In genomic region chr3:177478170-177478859, GRCh38 we compare ENCODE assay signal across 9 cellular contexts.
DNase-seq lines count a peak whose midpoint lies in the region; ATAC-seq, FAIRE-seq and TF ChIP-seq lines count a peak whose summit lies in the region.
"Had no signal": no experiment of that assay in that cellular context is flagged by ENCODE, and none has a peak within 500 bp of the region (broad histone marks: within the 10 kb centered on the region; RNA-seq: fewer than 3 reads in every experiment).

No MANE protein-coding gene starts in this region.

- H3K36me3 ChIP-seq in heart left ventricle: no peaks in the 10 kb centered on the region
- H3K36me3 ChIP-seq in gastrocnemius medialis: no peaks in the 10 kb centered on the region
- H3K36me3 ChIP-seq: cardiac muscle cell had no signal

- H3K27me3 ChIP-seq in heart left ventricle (no peaks in the 10 kb centered on the region), gastrocnemius medialis (no peaks in the 10 kb centered on the region)
- H3K27me3 ChIP-seq: cardiac muscle cell had no signal

- H3K4me3 Mint-ChIP-seq in natural killer cell treated with Interleukin-12 subunit alpha and Interleukin-12 subunit beta and Interleukin-15 and Interleukin-18, amount 100 ng/mL, for 72 hours: no peak overlapping the region
- no peak overlapping the region for H3K4me3 Mint-ChIP-seq in activated CD4-positive, alpha-beta memory T cell treated with anti-CD3 and anti-CD28 coated beads, Interleukin-2, amount 10 ng/mL, durations not matched to agents 7 days and 5 days

- no peak for FAIRE-seq in GM12892 (lab: Jason Lieb, UNC)

- H3K27ac ChIP-seq in heart left ventricle (peak overlapping the region in 10 of 12 donors; percentile 1 to 78 (median 45)), gastrocnemius medialis (peak overlapping the region; percentile 4 to 46 (median 42))
- H3K27ac ChIP-seq: cardiac muscle cell had no signal

- TF ChIP-seq POLR2A in heart left ventricle (IDR thresholded peaks at IDR 0.05) (no peak), gastrocnemius medialis (IDR thresholded peaks at IDR 0.05) (no peak), GM12892 (IDR thresholded peaks at IDR 0.05; ENCODE audit: low read depth, low read length) (no peak)

- DNase-seq in GM04503 (ENCODE audit: low read depth): peak; percentile 100
- DNase-seq in T1000 (lab: John Stamatoyannopoulos, UW): peak; percentile 81
- peak in 2 of 5 donors; percentile 16 to 40 for DNase-seq in heart left ventricle
- peak; percentile 22 to 38 for DNase-seq in gastrocnemius medialis
- DNase-seq in NCI-H2171 treated with DMSO at 0.1 percent for 48 hours (lab: John Stamatoyannopoulos, UW): no peak
- DNase-seq in GM12892 (ENCODE audit: insufficient read length): no peak
- DNase-seq in natural killer cell treated with Interleukin-12 subunit alpha and Interleukin-12 subunit beta and Interleukin-15 and Interleukin-18, amount 100 ng/mL, for 72 hours (ENCODE audit: low spot score): no peak
- DNase-seq in activated CD4-positive, alpha-beta memory T cell treated with anti-CD3 and anti-CD28 coated beads, Interleukin-2, amount 10 ng/mL, durations not matched to agents 7 days and 5 days: no peak

- H3K27ac Mint-ChIP-seq in natural killer cell treated with Interleukin-12 subunit alpha and Interleukin-12 subunit beta and Interleukin-15 and Interleukin-18, amount 100 ng/mL, for 72 hours: no peak overlapping the region
- H3K27ac Mint-ChIP-seq in activated CD4-positive, alpha-beta memory T cell treated with anti-CD3 and anti-CD28 coated beads, Interleukin-2, amount 10 ng/mL, durations not matched to agents 7 days and 5 days: no peak overlapping the region

- H3K36me3 Mint-ChIP-seq in natural killer cell treated with Interleukin-12 subunit alpha and Interleukin-12 subunit beta and Interleukin-15 and Interleukin-18, amount 100 ng/mL, for 72 hours: no peaks in the 10 kb centered on the region
- H3K36me3 Mint-ChIP-seq in activated CD4-positive, alpha-beta memory T cell treated with anti-CD3 and anti-CD28 coated beads, Interleukin-2, amount 10 ng/mL, durations not matched to agents 7 days and 5 days (ENCODE audit: low read depth): no peaks in the 10 kb centered on the region

- H3K4me1 Mint-ChIP-seq in natural killer cell treated with Interleukin-12 subunit alpha and Interleukin-12 subunit beta and Interleukin-15 and Interleukin-18, amount 100 ng/mL, for 72 hours (ENCODE audit: low read depth in 2 of 2): peaks cover 0 to 2% of the 10 kb centered on the region in 2 donors
- no peaks in the 10 kb centered on the region for H3K4me1 Mint-ChIP-seq in activated CD4-positive, alpha-beta memory T cell treated with anti-CD3 and anti-CD28 coated beads, Interleukin-2, amount 10 ng/mL, durations not matched to agents 7 days and 5 days

- H3K4me1 ChIP-seq in heart left ventricle: peaks cover 0 to 28% (median 9%) of the 10 kb centered on the region in 12 donors
- H3K4me1 ChIP-seq in gastrocnemius medialis: peaks cover 2 to 15% of the 10 kb centered on the region in 2 donors

- TF ChIP-seq CTCF in heart left ventricle (IDR thresholded peaks at IDR 0.05) (no peak), gastrocnemius medialis (IDR thresholded peaks at IDR 0.05 in 4 of 5, conservative IDR thresholded peaks at IDR 0.05 in 1 of 5) (no peak)

- ATAC-seq in heart left ventricle (peak; percentile 78 to 91 (median 87)), gastrocnemius medialis (peak; percentile 85 to 92)
- no peak for ATAC-seq in natural killer cell treated with Interleukin-12 subunit alpha and Interleukin-12 subunit beta and Interleukin-15 and Interleukin-18, amount 100 ng/mL, for 72 hours

- H3K9me3 Mint-ChIP-seq in natural killer cell treated with Interleukin-12 subunit alpha and Interleukin-12 subunit beta and Interleukin-15 and Interleukin-18, amount 100 ng/mL, for 72 hours: no peaks in the 10 kb centered on the region
- H3K9me3 Mint-ChIP-seq in activated CD4-positive, alpha-beta memory T cell treated with anti-CD3 and anti-CD28 coated beads, Interleukin-2, amount 10 ng/mL, durations not matched to agents 7 days and 5 days: no peaks in the 10 kb centered on the region

- in situ Hi-C loops in gastrocnemius medialis (cut with MboI; ENCODE audit: low sequenced_read_pairs in 4 of 4): no loop called here

- CTCF ChIA-PET in activated CD4-positive, alpha-beta memory T cell treated with anti-CD3 and anti-CD28 coated beads, Interleukin-2, amount 10 ng/mL, durations not matched to agents 7 days and 5 days (lab: Charles Lee): no interaction called here

- POLR2A ChIA-PET in activated CD4-positive, alpha-beta memory T cell treated with anti-CD3 and anti-CD28 coated beads, Interleukin-2, amount 10 ng/mL, durations not matched to agents 7 days and 5 days (lab: Charles Lee): no interaction called here

- intact Hi-C loops in heart left ventricle (cut with DNase I) (loop anchor here in 1 of 10 donors (5.0 to 10.0 kb wide), 2 partner anchors 116 to 284 kb away; partner anchors contain the start of gene TBL1XR1), gastrocnemius medialis (cut with DNase I; ENCODE audit: low total_unique reads) (no loop called here)

- 32 to 53% (median 39%) methylated on average over 4 of the region's 4 CpGs for WGBS in heart left ventricle, 4 donors

- no peaks in the 10 kb centered on the region for H3K27me3 Mint-ChIP-seq in natural killer cell treated with Interleukin-12 subunit alpha and Interleukin-12 subunit beta and Interleukin-15 and Interleukin-18, amount 100 ng/mL, for 72 hours
- no peaks in the 10 kb centered on the region for H3K27me3 Mint-ChIP-seq in activated CD4-positive, alpha-beta memory T cell treated with anti-CD3 and anti-CD28 coated beads, Interleukin-2, amount 10 ng/mL, durations not matched to agents 7 days and 5 days

- no peaks in the 10 kb centered on the region for H3K9me3 ChIP-seq in heart left ventricle
- no peaks in the 10 kb centered on the region for H3K9me3 ChIP-seq in gastrocnemius medialis

- H3K4me3 ChIP-seq in heart left ventricle (no peak overlapping the region), gastrocnemius medialis (no peak overlapping the region)
- H3K4me3 ChIP-seq: cardiac muscle cell had no signal

Comparison
In these comparisons a context has a peak if more than half of its experiments do, and no peak if none do; other contexts are left out.
1. DNase-seq: peak in GM04503 (single experiment), T1000 (single experiment) and gastrocnemius medialis (2 of 2); none in NCI-H2171 treated with DMSO at 0.1 percent for 48 hours (single experiment), GM12892 (single experiment), natural killer cell treated with Interleukin-12 subunit alpha and Interleukin-12 subunit beta and Interleukin-15 and Interleukin-18, amount 100 ng/mL, for 72 hours (single experiment) and activated CD4-positive, alpha-beta memory T cell treated with anti-CD3 and anti-CD28 coated beads, Interleukin-2, amount 10 ng/mL, durations not matched to agents 7 days and 5 days (single experiment).
2. ATAC-seq: peak in heart left ventricle (4 of 4) and gastrocnemius medialis (2 of 2); none in natural killer cell treated with Interleukin-12 subunit alpha and Interleukin-12 subunit beta and Interleukin-15 and Interleukin-18, amount 100 ng/mL, for 72 hours (0 of 2).